In genomic region chr13:83618966-83619365, GRCh38 we compare ENCODE assay signal across 21 cellular contexts.
DNase-seq lines count a peak whose midpoint lies in the region; TF ChIP-seq lines count a peak whose summit lies in the region.
"Had no signal": no experiment of that assay in that cellular context is flagged by ENCODE, and none has a peak within 500 bp of the region (broad histone marks: within the 10 kb centered on the region; RNA-seq: fewer than 3 reads in every experiment).

No MANE protein-coding gene starts in this region.

- peak; percentile 71 for DNase-seq in MCF 10A (ENCODE audit: unreplicated experiment)
- no peak for DNase-seq in breast epithelium (ENCODE audit: low spot score in 2 of 2)
- DNase-seq in NCI-H2081 treated with DMSO at 0.1 percent for 48 hours (lab: John Stamatoyannopoulos, UW), result peak; percentile 78
- peak; percentile 48 for DNase-seq in mammary epithelial cell
- DNase-seq in activated naive CD4-positive, alpha-beta T cell treated with anti-CD3 and anti-CD28 coated beads, Interleukin-2, amount 10 ng/mL, durations not matched to agents 7 days and 5 days, result no peak
- no peak for DNase-seq in AG20443 (ENCODE audit: low spot score)
- DNase-seq in trophoblast cell, result no peak
- no peak for DNase-seq in H4 (ENCODE audit: low spot score)
- DNase-seq: activated CD4-positive, alpha-beta T cell treated with anti-CD3 and anti-CD28 coated beads, Interleukin-2, amount 50 U/mL, for 4 hours; activated T-cell treated with anti-CD3 and anti-CD28 coated beads, Interleukin-2, amount 50 U/mL, for 72 hours; CD4-positive, alpha-beta T cell; DMS79 treated with DMSO at 0.1 percent for 48 hours; erythroblast; H7; right lobe of liver; Right ventricle myocardium superior; stimulated activated naive CD4-positive, alpha-beta T cell treated with Interleukin-2 at 50 U/mL for 16 hours; T-helper 1 cell; transverse colon had no signal

- H3K9ac ChIP-seq in mammary epithelial cell (ENCODE audit: insufficient read depth, low read length) (no peak overlapping the region), trophoblast cell (ENCODE audit: low read length) (no peak overlapping the region)

- no peak overlapping the region for H3K4ac ChIP-seq in trophoblast cell (ENCODE audit: low read depth, low read length)

- H3K4me2 ChIP-seq in mammary epithelial cell (ENCODE audit: insufficient read depth, low read depth, low read length), result peak overlapping the region; percentile 42
- no peak overlapping the region for H3K4me2 ChIP-seq in trophoblast cell (ENCODE audit: low read length)

- H3K9me3 Mint-ChIP-seq in MCF 10A (ENCODE audit: unreplicated experiment), result no peaks in the 10 kb centered on the region
- H3K9me3 Mint-ChIP-seq in activated naive CD4-positive, alpha-beta T cell treated with anti-CD3 and anti-CD28 coated beads, Interleukin-2, amount 10 ng/mL, durations not matched to agents 7 days and 5 days, result peaks cover 9% of the 10 kb centered on the region

- no peaks in the 10 kb centered on the region for H3K79me1 ChIP-seq in trophoblast cell (ENCODE audit: low read length)

- no peak overlapping the region for H3K18ac ChIP-seq in trophoblast cell (ENCODE audit: low read length)

- H3K27ac Mint-ChIP-seq in MCF 10A (ENCODE audit: low read depth, unreplicated experiment), result no peak overlapping the region
- H3K27ac Mint-ChIP-seq in activated naive CD4-positive, alpha-beta T cell treated with anti-CD3 and anti-CD28 coated beads, Interleukin-2, amount 10 ng/mL, durations not matched to agents 7 days and 5 days, result no peak overlapping the region
- H3K27ac Mint-ChIP-seq: activated naive CD8-positive, alpha-beta T cell; activated T-cell treated with anti-CD3 and anti-CD28 coated beads, Interleukin-2, amount 50 U/mL, for 72 hours; CD4-positive, alpha-beta T cell; IgD-negative memory B cell had no signal

- intact Hi-C loops in MCF 10A (cut with micrococcal nuclease) (no loop called here), breast epithelium (cut with DNase I; ENCODE audit: low total_unique reads) (no loop called here), mammary epithelial cell (cut with micrococcal nuclease) (no loop called here)

- CTCF ChIA-PET in MCF 10A (lab: Yijun Ruan, JAX) (no interaction called here), mammary epithelial cell (lab: Charles Lee; ENCODE audit: low non-redundant PET) (no interaction called here)
- CTCF ChIA-PET in activated naive CD4-positive, alpha-beta T cell treated with anti-CD3 and anti-CD28 coated beads, Interleukin-2, amount 10 ng/mL, durations not matched to agents 7 days and 5 days (lab: Charles Lee), result no interaction called here

- peaks cover 9% of the 10 kb centered on the region for H3K4me1 Mint-ChIP-seq in MCF 10A (ENCODE audit: insufficient read depth, unreplicated experiment)
- H3K4me1 Mint-ChIP-seq in activated naive CD4-positive, alpha-beta T cell treated with anti-CD3 and anti-CD28 coated beads, Interleukin-2, amount 10 ng/mL, durations not matched to agents 7 days and 5 days, result no peaks in the 10 kb centered on the region
- H3K4me1 Mint-ChIP-seq: IgD-negative memory B cell had no signal

- BruUV-seq in MCF 10A (replicated peaks; lab: Mats Ljungman, UMichigan) (no TSS peak), mammary epithelial cell (replicated peaks; lab: Mats Ljungman, UMichigan) (no TSS peak)

- no peaks in the 10 kb centered on the region for H3K27me3 Mint-ChIP-seq in MCF 10A (ENCODE audit: insufficient read depth, unreplicated experiment)
- no peaks in the 10 kb centered on the region for H3K27me3 Mint-ChIP-seq in activated naive CD4-positive, alpha-beta T cell treated with anti-CD3 and anti-CD28 coated beads, Interleukin-2, amount 10 ng/mL, durations not matched to agents 7 days and 5 days
- H3K27me3 Mint-ChIP-seq: activated naive CD8-positive, alpha-beta T cell; CD4-positive, alpha-beta T cell; IgD-negative memory B cell had no signal

- H4K8ac ChIP-seq in trophoblast cell (ENCODE audit: low read depth, low read length), result no peak overlapping the region

- no peak overlapping the region for H3K27ac ChIP-seq in breast epithelium
- no peak overlapping the region for H3K27ac ChIP-seq in mammary epithelial cell (ENCODE audit: insufficient read depth, low read depth, low read length)
- no peak overlapping the region for H3K27ac ChIP-seq in trophoblast cell (ENCODE audit: low read depth, low read length)
- H3K27ac ChIP-seq: right lobe of liver, transverse colon had no signal

- no peaks in the 10 kb centered on the region for H4K20me1 ChIP-seq in mammary epithelial cell (ENCODE audit: insufficient read depth, low read length)

- no peak overlapping the region for H3K23ac ChIP-seq in trophoblast cell (ENCODE audit: low read length)

- no peak overlapping the region for H3K14ac ChIP-seq in trophoblast cell (ENCODE audit: low read length)

- dilution Hi-C loops in mammary epithelial cell (cut with HindIII; ENCODE audit: low sequenced_read_pairs), result no loop called here

- H3K4me1 ChIP-seq in breast epithelium (no peaks in the 10 kb centered on the region), mammary epithelial cell (ENCODE audit: insufficient read depth, low read length) (peaks cover 29% of the 10 kb centered on the region), trophoblast cell (ENCODE audit: control insufficient read depth in 1 of 2, insufficient read depth in 2 of 2, low read length in 2 of 2) (no peaks in the 10 kb centered on the region)
- H3K4me1 ChIP-seq: right lobe of liver, transverse colon had no signal

- H3K9me3 ChIP-seq in breast epithelium (peaks cover 0 to 2% of the 10 kb centered on the region in 2 donors), mammary epithelial cell (replicated peaks; ENCODE audit: insufficient read depth, low read length) (peaks cover 4% of the 10 kb centered on the region), trophoblast cell (ENCODE audit: insufficient read depth, low read depth, low read length) (peaks cover 2% of the 10 kb centered on the region)
- H3K9me3 ChIP-seq: right lobe of liver, transverse colon had no signal

- no peak overlapping the region for H4K91ac ChIP-seq in trophoblast cell (ENCODE audit: low read depth, low read length)

- H3K4me3 ChIP-seq in breast epithelium (no peak overlapping the region), mammary epithelial cell (replicated peaks in 1 of 3; ENCODE audit: insufficient read depth in 1 of 3, low read depth in 2 of 3, low read length in 3 of 3) (no peak overlapping the region), trophoblast cell (ENCODE audit: low read depth, low read length) (no peak overlapping the region)
- H3K4me3 ChIP-seq: right lobe of liver, transverse colon had no signal

- no peaks in the 10 kb centered on the region for H3K36me3 ChIP-seq in breast epithelium
- H3K36me3 ChIP-seq in mammary epithelial cell (ENCODE audit: insufficient read depth, low read length), result no peaks in the 10 kb centered on the region
- no peaks in the 10 kb centered on the region for H3K36me3 ChIP-seq in trophoblast cell (ENCODE audit: control insufficient read depth in 1 of 2, insufficient read depth in 2 of 2, low read length in 2 of 2)
- H3K36me3 ChIP-seq: right lobe of liver, transverse colon had no signal

- H2AK5ac ChIP-seq in trophoblast cell (ENCODE audit: low read length), result no peak overlapping the region

- TF ChIP-seq CTCF in MCF 10A (IDR thresholded peaks at IDR 0.05; ENCODE audit: unreplicated experiment) (no peak), breast epithelium (IDR thresholded peaks at IDR 0.05) (no peak), mammary epithelial cell (conservative IDR thresholded peaks at IDR 0.05 in 1 of 2, IDR thresholded peaks at IDR 0.05 in 1 of 2; ENCODE audit: extremely low read depth in 1 of 2, insufficient read depth in 1 of 2, low read depth in 1 of 2, low read length in 2 of 2) (no peak)

- H3K79me2 ChIP-seq in mammary epithelial cell (ENCODE audit: insufficient read depth, low read length) (no peaks in the 10 kb centered on the region), trophoblast cell (ENCODE audit: control insufficient read depth, insufficient read depth, low read length, poor library complexity) (no peaks in the 10 kb centered on the region)

- no peak overlapping the region for H2BK120ac ChIP-seq in trophoblast cell (ENCODE audit: insufficient read depth, low read length, poor library complexity)

- H3K27me3 ChIP-seq in breast epithelium, result no peaks in the 10 kb centered on the region
- H3K27me3 ChIP-seq in mammary epithelial cell (ENCODE audit: insufficient read depth, low read length), result no peaks in the 10 kb centered on the region
- no peaks in the 10 kb centered on the region for H3K27me3 ChIP-seq in trophoblast cell (ENCODE audit: insufficient read depth, low read length)
- H3K27me3 ChIP-seq: right lobe of liver, transverse colon had no signal

- H2AFZ ChIP-seq in mammary epithelial cell (ENCODE audit: low read depth, low read length), result no peak overlapping the region
- no peak overlapping the region for H2AFZ ChIP-seq in trophoblast cell (ENCODE audit: insufficient read depth, low read length, poor library complexity)

- in situ Hi-C loops in mammary epithelial cell (cut with MboI; ENCODE audit: low sequenced_read_pairs in 2 of 2), result no loop called here

- no peak overlapping the region for H2BK12ac ChIP-seq in trophoblast cell (ENCODE audit: low read length)

- no peak for TF ChIP-seq POLR2A in breast epithelium (IDR thresholded peaks at IDR 0.05)

- H3K4me3 Mint-ChIP-seq in MCF 10A (ENCODE audit: unreplicated experiment), result no peak overlapping the region
- H3K4me3 Mint-ChIP-seq in activated naive CD4-positive, alpha-beta T cell treated with anti-CD3 and anti-CD28 coated beads, Interleukin-2, amount 10 ng/mL, durations not matched to agents 7 days and 5 days, result no peak overlapping the region
- H3K4me3 Mint-ChIP-seq: activated naive CD8-positive, alpha-beta T cell; activated T-cell treated with anti-CD3 and anti-CD28 coated beads, Interleukin-2, amount 50 U/mL, for 72 hours; CD4-positive, alpha-beta T cell; IgD-negative memory B cell had no signal

- no peak overlapping the region for H4K12ac ChIP-seq in trophoblast cell (ENCODE audit: low read depth, low read length)

- no peak overlapping the region for H2BK5ac ChIP-seq in trophoblast cell (ENCODE audit: low read depth, low read length, poor library complexity)

- H3K36me3 Mint-ChIP-seq in MCF 10A (ENCODE audit: insufficient read depth, unreplicated experiment), result no peaks in the 10 kb centered on the region
- no peaks in the 10 kb centered on the region for H3K36me3 Mint-ChIP-seq in activated naive CD4-positive, alpha-beta T cell treated with anti-CD3 and anti-CD28 coated beads, Interleukin-2, amount 10 ng/mL, durations not matched to agents 7 days and 5 days
- H3K36me3 Mint-ChIP-seq: activated naive CD8-positive, alpha-beta T cell; IgD-negative memory B cell had no signal

- POLR2A ChIA-PET in MCF 10A (lab: Yijun Ruan, JAX), result interaction anchor here (1.1 kb wide), 1 partner anchor 327 kb away, joined by 3 read pairs; no protein-coding TSS in a partner anchor

Comparison
In these comparisons a context has a peak if more than half of its experiments do, and no peak if none do; other contexts are left out.
1. DNase-seq: peak in MCF 10A (single experiment), NCI-H2081 treated with DMSO at 0.1 percent for 48 hours (single experiment) and mammary epithelial cell (single experiment); none in breast epithelium (0 of 2), activated naive CD4-positive, alpha-beta T cell treated with anti-CD3 and anti-CD28 coated beads, Interleukin-2, amount 10 ng/mL, durations not matched to agents 7 days and 5 days (single experiment), AG20443 (single experiment), trophoblast cell (0 of 2) and H4 (single experiment).